In genomic region chr14:70189678-70190077, GRCh38 we compare ENCODE assay signal across 11 cellular contexts. TPM values are rescaled to one million over a fixed set of nuclear protein-coding genes. Genes with fewer than 3 reads are reported as not detected.
DNase-seq lines count a peak whose midpoint lies in the region; ATAC-seq and TF ChIP-seq lines count a peak whose summit lies in the region.
"Had no signal": no experiment of that assay in that cellular context is flagged by ENCODE, and none has a peak within 500 bp of the region (broad histone marks: within the 10 kb centered on the region; RNA-seq: fewer than 3 reads in every experiment).

No MANE protein-coding gene starts in this region.

- H3K4me1 ChIP-seq in HEK293 (ENCODE audit: control insufficient read depth, insufficient read depth, low read length) = no peaks in the 10 kb centered on the region

- peak overlapping the region; percentile 75 for H3K4me3 Mint-ChIP-seq in activated CD4-positive, alpha-beta T cell treated with anti-CD3 and anti-CD28 coated beads, Interleukin-2, amount 10 ng/mL, durations not matched to agents 24 days and 14 days
- peak overlapping the region; percentile 24 to 42 for H3K4me3 Mint-ChIP-seq in effector memory CD8-positive, alpha-beta T cell
- peak overlapping the region; percentile 78 for H3K4me3 Mint-ChIP-seq in osteocyte (ENCODE audit: unreplicated experiment)

- CTCF ChIA-PET in HEK293 (lab: Yijun Ruan, JAX) = interaction anchor here (0.6 to 0.7 kb wide), 2 partner anchors 70 to 102 kb away, joined by 3 read pairs; no protein-coding TSS in a partner anchor

- no peak overlapping the region for H3K27ac Mint-ChIP-seq in activated CD4-positive, alpha-beta T cell treated with anti-CD3 and anti-CD28 coated beads, Interleukin-2, amount 10 ng/mL, durations not matched to agents 24 days and 14 days
- H3K27ac Mint-ChIP-seq in effector memory CD8-positive, alpha-beta T cell = no peak overlapping the region
- no peak overlapping the region for H3K27ac Mint-ChIP-seq in osteocyte (ENCODE audit: unreplicated experiment)

- H3K27ac ChIP-seq in HEK293 (ENCODE audit: extremely low read depth, low read depth, low read length) = no peak overlapping the region
- H3K27ac ChIP-seq: esophagus squamous epithelium had no signal

- H3K27me3 Mint-ChIP-seq in activated CD4-positive, alpha-beta T cell treated with anti-CD3 and anti-CD28 coated beads, Interleukin-2, amount 10 ng/mL, durations not matched to agents 24 days and 14 days = peaks cover 60% of the 10 kb centered on the region
- peaks cover 74 to 84% of the 10 kb centered on the region in 2 donors for H3K27me3 Mint-ChIP-seq in effector memory CD8-positive, alpha-beta T cell
- peaks cover 53% of the 10 kb centered on the region for H3K27me3 Mint-ChIP-seq in osteocyte (ENCODE audit: unreplicated experiment)

- H3K36me3 ChIP-seq in HEK293 (ENCODE audit: control insufficient read depth in 2 of 2, insufficient read depth in 1 of 2, low read length in 2 of 2) = no peaks in the 10 kb centered on the region
- H3K36me3 ChIP-seq: esophagus squamous epithelium had no signal

- DNase-seq in activated CD4-positive, alpha-beta T cell treated with anti-CD3 and anti-CD28 coated beads, Interleukin-2, amount 10 ng/mL, durations not matched to agents 24 days and 14 days = no peak
- no peak for DNase-seq in activated CD4-positive, alpha-beta T cell treated with anti-CD3 and anti-CD28 coated beads for 48 hours
- no peak for DNase-seq in effector memory CD8-positive, alpha-beta T cell
- no peak for DNase-seq in osteocyte (ENCODE audit: extremely low spot score, unreplicated experiment)
- no peak for DNase-seq in SHP77 treated with DMSO at 0.1 percent for 48 hours (lab: John Stamatoyannopoulos, UW)
- no peak for DNase-seq in AG20443 (ENCODE audit: low spot score)
- no peak for DNase-seq in DMS153 treated with DMSO at 0.1 percent for 48 hours (lab: John Stamatoyannopoulos, UW; ENCODE audit: unreplicated experiment)
- DNase-seq: esophagus squamous epithelium; small intestine; stimulated activated naive CD4-positive, alpha-beta T cell had no signal

- H3K4me3 ChIP-seq in HEK293 (ENCODE audit: low read depth, low read length) = no peak overlapping the region

- no peaks in the 10 kb centered on the region for H3K36me3 Mint-ChIP-seq in activated CD4-positive, alpha-beta T cell treated with anti-CD3 and anti-CD28 coated beads, Interleukin-2, amount 10 ng/mL, durations not matched to agents 24 days and 14 days (ENCODE audit: low read depth)
- H3K36me3 Mint-ChIP-seq in effector memory CD8-positive, alpha-beta T cell (ENCODE audit: insufficient read depth) = no peaks in the 10 kb centered on the region
- H3K36me3 Mint-ChIP-seq in osteocyte (ENCODE audit: unreplicated experiment) = no peaks in the 10 kb centered on the region

- no peak for ATAC-seq in effector memory CD8-positive, alpha-beta T cell (replicated peaks)

- POLR2A ChIA-PET in HEK293 (lab: Yijun Ruan, JAX) = interaction anchor here (1.0 kb wide), 1 partner anchor 66 kb away, joined by 3 read pairs; no protein-coding TSS in a partner anchor

- H3K4me1 Mint-ChIP-seq in activated CD4-positive, alpha-beta T cell treated with anti-CD3 and anti-CD28 coated beads, Interleukin-2, amount 10 ng/mL, durations not matched to agents 24 days and 14 days = peaks cover 15% of the 10 kb centered on the region
- H3K4me1 Mint-ChIP-seq in effector memory CD8-positive, alpha-beta T cell (ENCODE audit: low read depth in 2 of 2) = peaks cover 9 to 10% of the 10 kb centered on the region in 2 donors
- peaks cover 22% of the 10 kb centered on the region for H3K4me1 Mint-ChIP-seq in osteocyte (ENCODE audit: unreplicated experiment)

- no peaks in the 10 kb centered on the region for H3K9me3 Mint-ChIP-seq in activated CD4-positive, alpha-beta T cell treated with anti-CD3 and anti-CD28 coated beads, Interleukin-2, amount 10 ng/mL, durations not matched to agents 24 days and 14 days
- no peaks in the 10 kb centered on the region for H3K9me3 Mint-ChIP-seq in effector memory CD8-positive, alpha-beta T cell
- H3K9me3 Mint-ChIP-seq in osteocyte (ENCODE audit: unreplicated experiment) = peaks cover 4% of the 10 kb centered on the region

- no peak for TF ChIP-seq CTCF in HEK293 (tag by site-specific recombination; IDR thresholded peaks at IDR 0.05)
- TF ChIP-seq CTCF in osteocyte (IDR thresholded peaks at IDR 0.05) = no peak

- intact Hi-C loops in activated CD4-positive, alpha-beta T cell treated with anti-CD3 and anti-CD28 coated beads, Interleukin-2, amount 10 ng/mL, durations not matched to agents 24 days and 14 days (cut with micrococcal nuclease) = no loop called here

- no peaks in the 10 kb centered on the region for H3K9me3 ChIP-seq in HEK293 (ENCODE audit: control insufficient read depth, insufficient read depth, low read depth, low read length)
- H3K9me3 ChIP-seq: esophagus squamous epithelium had no signal

TF ChIP-seq in HEK293, 187 proteins besides CTCF, POLR2A, EP300 and RAD21:
- TF ChIP-seq ZNF785 (tag by site-specific recombination; IDR thresholded peaks at IDR 0.05) (no peak), ZNF335 (tag by site-specific recombination; conservative IDR thresholded peaks at IDR 0.05) (peak; percentile 86)

RNA-seq across cellular contexts. Expression of gene SLC8A3, which starts 0.9 kb away (rescaled TPM):
- total RNA-seq in activated CD4-positive, alpha-beta T cell treated with anti-CD3 and anti-CD28 coated beads, Interleukin-2, amount 10 ng/mL, durations not matched to agents 24 days and 14 days = 0.36 and 0.79 TPM in 2 replicates
- total RNA-seq in osteocyte = not detected in 2 replicates
